Comparison of ENCODE assay signal across 17 cellular contexts in genomic region chr16:85270365-85270764, GRCh38.
"Had no signal": no experiment of that assay in that cellular context is flagged by ENCODE, and none has a peak within 500 bp of the region (broad histone marks: within the 10 kb centered on the region; RNA-seq: fewer than 3 reads in every experiment).

No MANE protein-coding gene starts in this region.

- DNase-seq: activated B cell treated with CpG ODN at 0.5 μM for 24 hours; activated CD4-positive, alpha-beta T cell treated with anti-CD3 and anti-CD28 coated beads, Interleukin-2, amount 10 ng/mL, durations not matched to agents 24 days and 14 days; activated naive CD4-positive, alpha-beta T cell treated with anti-CD3 and anti-CD28 coated beads for 36 hours; activated T-cell treated with anti-CD3 and anti-CD28 coated beads for 4 hours; heart right ventricle; islet precursor cell; left lung; stimulated activated CD4-positive, alpha-beta T cell treated with anti-CD3 and anti-CD28 coated beads, Interleukin-4, amount 100 ng/mL, for 4 hours; stimulated activated naive CD8-positive, alpha-beta T cell treated with anti-CD3 and anti-CD28 coated beads, Interleukin-15, amount 100 ng/mL, for 72 hours; T-helper 1 cell had no signal

- H3K27me3 ChIP-seq: esophagus muscularis mucosa, heart right ventricle, left lung had no signal

- H3K4me3 Mint-ChIP-seq: activated B cell treated with CpG ODN at 0.5 μM for 24 hours; activated CD4-positive, alpha-beta T cell treated with anti-CD3 and anti-CD28 coated beads, Interleukin-2, amount 10 ng/mL, durations not matched to agents 24 days and 14 days; activated naive CD4-positive, alpha-beta T cell treated with anti-CD3 and anti-CD28 coated beads for 36 hours; activated T-helper 17 cell treated with anti-CD3 and anti-CD28 coated beads, Interleukin-2, amount 50 U/mL, for 72 hours; memory B cell; neural crest cell; stimulated activated naive CD8-positive, alpha-beta T cell treated with anti-CD3 and anti-CD28 coated beads, Interleukin-15, amount 100 ng/mL, for 72 hours had no signal

- H3K4me3 ChIP-seq: esophagus muscularis mucosa, heart right ventricle, left lung, skin epidermis, thoracic aorta had no signal

- H3K9me3 Mint-ChIP-seq: activated B cell treated with CpG ODN at 0.5 μM for 24 hours; activated CD4-positive, alpha-beta T cell treated with anti-CD3 and anti-CD28 coated beads, Interleukin-2, amount 10 ng/mL, durations not matched to agents 24 days and 14 days; activated naive CD4-positive, alpha-beta T cell treated with anti-CD3 and anti-CD28 coated beads for 36 hours; activated T-helper 17 cell treated with anti-CD3 and anti-CD28 coated beads, Interleukin-2, amount 50 U/mL, for 72 hours; memory B cell; neural crest cell; stimulated activated naive CD8-positive, alpha-beta T cell treated with anti-CD3 and anti-CD28 coated beads, Interleukin-15, amount 100 ng/mL, for 72 hours had no signal

- H3K27ac Mint-ChIP-seq: activated B cell treated with CpG ODN at 0.5 μM for 24 hours; activated CD4-positive, alpha-beta T cell treated with anti-CD3 and anti-CD28 coated beads, Interleukin-2, amount 10 ng/mL, durations not matched to agents 24 days and 14 days; activated naive CD4-positive, alpha-beta T cell treated with anti-CD3 and anti-CD28 coated beads for 36 hours; activated T-helper 17 cell treated with anti-CD3 and anti-CD28 coated beads, Interleukin-2, amount 50 U/mL, for 72 hours; memory B cell; stimulated activated naive CD8-positive, alpha-beta T cell treated with anti-CD3 and anti-CD28 coated beads, Interleukin-15, amount 100 ng/mL, for 72 hours had no signal

- H3K9ac ChIP-seq: parathyroid adenoma had no signal

- H3K4me1 Mint-ChIP-seq: activated B cell treated with CpG ODN at 0.5 μM for 24 hours; activated CD4-positive, alpha-beta T cell treated with anti-CD3 and anti-CD28 coated beads, Interleukin-2, amount 10 ng/mL, durations not matched to agents 24 days and 14 days; activated T-helper 17 cell treated with anti-CD3 and anti-CD28 coated beads, Interleukin-2, amount 50 U/mL, for 72 hours; memory B cell; stimulated activated naive CD8-positive, alpha-beta T cell treated with anti-CD3 and anti-CD28 coated beads, Interleukin-15, amount 100 ng/mL, for 72 hours had no signal

- H3K36me3 ChIP-seq: esophagus muscularis mucosa, heart right ventricle, left lung, thoracic aorta had no signal

- H3K4me1 ChIP-seq: left lung, parathyroid adenoma had no signal

- H3K27me3 Mint-ChIP-seq: activated CD4-positive, alpha-beta T cell treated with anti-CD3 and anti-CD28 coated beads, Interleukin-2, amount 10 ng/mL, durations not matched to agents 24 days and 14 days; stimulated activated naive CD8-positive, alpha-beta T cell treated with anti-CD3 and anti-CD28 coated beads, Interleukin-15, amount 100 ng/mL, for 72 hours had no signal

- ATAC-seq: activated T-helper 17 cell treated with anti-CD3 and anti-CD28 coated beads, Interleukin-2, amount 50 U/mL, for 72 hours; heart right ventricle; left lung; stimulated activated naive CD8-positive, alpha-beta T cell treated with anti-CD3 and anti-CD28 coated beads, Interleukin-15, amount 100 ng/mL, for 72 hours had no signal

- H3K9me3 ChIP-seq: esophagus muscularis mucosa, heart right ventricle, left lung, thoracic aorta had no signal
